Comparison of ENCODE assay signal across 4 cellular contexts in the genomic region with DNA sequence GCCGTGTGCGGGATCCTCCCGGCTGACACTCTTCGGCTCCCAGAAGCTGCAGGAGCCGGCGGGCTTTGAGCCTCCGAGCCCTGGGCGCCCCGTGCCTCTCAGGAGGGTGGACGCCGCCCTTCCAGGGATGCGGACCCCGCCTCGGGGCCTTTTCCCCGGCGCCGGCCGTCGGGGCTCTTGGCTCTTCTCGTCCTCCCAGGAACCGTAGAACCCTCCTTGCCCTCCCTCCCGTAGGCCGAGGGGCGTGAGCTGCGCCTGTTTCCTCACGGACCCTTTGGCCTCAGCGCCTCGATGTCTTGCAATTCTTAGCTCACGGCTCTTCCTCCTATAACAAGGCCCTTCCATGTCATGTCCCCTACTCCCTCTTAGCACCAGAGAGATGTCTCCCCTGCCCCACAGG. TPM values are rescaled to one million over a fixed set of nuclear protein-coding genes. Genes with fewer than 3 reads are reported as not detected.
"Had no signal": no experiment of that assay in that cellular context is flagged by ENCODE, and none has a peak within 500 bp of the region (broad histone marks: within the 10 kb centered on the region; RNA-seq: fewer than 3 reads in every experiment).

No MANE protein-coding gene starts in this region.

RNA-seq across cellular contexts. Expression of gene RNU1-3, which starts 13.6 kb away (rescaled TPM):
- total RNA-seq: right atrium auricular region had no signal
- polyA plus RNA-seq: heart right ventricle, SK-N-SH, thymus had no signal

RNA-seq across cellular contexts. Expression of gene RNU1-4, which starts 60.0 kb away (rescaled TPM):
- total RNA-seq: right atrium auricular region had no signal
- polyA plus RNA-seq: heart right ventricle, SK-N-SH, thymus had no signal
